10 cellular contexts compared by ENCODE assay signal in the genomic region with DNA sequence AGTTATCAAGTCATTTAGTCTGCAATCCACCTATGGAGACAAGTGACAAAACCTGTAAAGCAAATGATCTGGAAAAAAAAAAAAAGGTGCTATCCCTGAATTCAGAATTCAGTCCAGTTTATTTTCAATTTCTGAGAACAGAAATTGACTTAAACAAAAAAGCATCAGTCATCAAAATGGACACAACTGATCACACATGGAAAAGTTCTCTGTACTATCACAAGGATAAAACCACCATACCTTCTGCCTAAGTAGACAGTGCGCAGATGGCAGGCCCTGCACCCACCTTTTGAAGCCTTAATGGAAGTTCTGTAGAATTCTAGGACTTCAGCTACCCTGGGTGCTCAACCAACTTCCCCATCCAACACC. TPM values are rescaled to one million over a fixed set of nuclear protein-coding genes. Genes with fewer than 3 reads are reported as not detected.
DNase-seq lines count a peak whose midpoint lies in the region; ATAC-seq, FAIRE-seq and TF ChIP-seq lines count a peak whose summit lies in the region.
"Had no signal": no experiment of that assay in that cellular context is flagged by ENCODE, and none has a peak within 500 bp of the region (broad histone marks: within the 10 kb centered on the region; RNA-seq: fewer than 3 reads in every experiment).

No MANE protein-coding gene starts in this region.

- FAIRE-seq in HepG2 (lab: Jason Lieb, UNC): no peak

- 91% methylated on average over 1 of the region's 1 CpG for WGBS in HepG2 (ENCODE audit: low lambda C conversion rate)
- WGBS in right lobe of liver (ENCODE audit: insufficient coverage, low coverage, low lambda C conversion rate, missing lambda C conversion rate): no CpG with 5 or more reads among the region's 1 CpG

- H3K27me3 ChIP-seq in HepG2 (ENCODE audit: control insufficient read depth in 1 of 2, insufficient read depth in 2 of 2, low read length in 2 of 2) (no peaks in the 10 kb centered on the region; a peak in 1 of 5 replicates), right lobe of liver (no peaks in the 10 kb centered on the region), thoracic aorta (replicated peaks; ENCODE audit: insufficient read depth) (no peaks in the 10 kb centered on the region)

- POLR2A ChIA-PET in HepG2 (lab: Yijun Ruan, JAX): no interaction called here
- POLR2A ChIA-PET in activated CD4-positive, alpha-beta memory T cell treated with anti-CD3 and anti-CD28 coated beads for 36 hours (lab: Charles Lee): interaction anchor here (1.4 to 1.5 kb wide), 2 partner anchors 166 to 467 kb away, joined by 3 to 4 read pairs; partner anchors contain the start of gene PPIE

- H3K27me3 Mint-ChIP-seq in activated CD4-positive, alpha-beta memory T cell treated with anti-CD3 and anti-CD28 coated beads for 36 hours: no peaks in the 10 kb centered on the region

- CTCF ChIA-PET in HepG2 (lab: Yijun Ruan, JAX; ENCODE audit: low intra/inter-chr PET ratio, low total read pairs): no interaction called here
- CTCF ChIA-PET in activated CD4-positive, alpha-beta memory T cell treated with anti-CD3 and anti-CD28 coated beads for 36 hours (lab: Charles Lee): interaction anchor here (0.7 to 4.4 kb wide), 3 partner anchors 33 to 86 kb away, joined by 3 to 25 read pairs (median 14); no protein-coding TSS in a partner anchor

- in situ Hi-C loops in HepG2 (cut with HindIII; ENCODE audit: extremely low pct_ligation_motif_present, low pct_unique_long_range_greater_than_20kb): no loop called here

- intact Hi-C loops in HepG2 (cut with micrococcal nuclease; ENCODE audit: unreplicated experiment): no loop called here
- intact Hi-C loops in right lobe of liver (cut with DNase I): no loop called here
- intact Hi-C loops in activated CD4-positive, alpha-beta memory T cell treated with anti-CD3 and anti-CD28 coated beads for 36 hours (cut with micrococcal nuclease): no loop called here

- TF ChIP-seq CTCF in HepG2 (CRISPR knock-in tag; IDR thresholded peaks at IDR 0.05): no peak
- TF ChIP-seq CTCF in right lobe of liver (IDR thresholded peaks at IDR 0.05): no peak
- no peak for TF ChIP-seq CTCF in thoracic aorta (IDR thresholded peaks at IDR 0.05)

- H2AFZ ChIP-seq in HepG2 (ENCODE audit: low read length): no peak overlapping the region

- ATAC-seq in HepG2 (no peak), right lobe of liver (no peak), thoracic aorta (ENCODE audit: insufficient number of reproducible peaks, low FRiP score, low read depth) (no peak), HG03196 (IDR thresholded peaks at IDR 0.05; ENCODE audit: unreplicated experiment) (no peak)

- H3K9me3 ChIP-seq in HepG2 (ENCODE audit: low read length) (no peaks in the 10 kb centered on the region), right lobe of liver (no peaks in the 10 kb centered on the region), thoracic aorta (no peaks in the 10 kb centered on the region)

- no TSS peak for BruUV-seq in HepG2 (replicated peaks; lab: Mats Ljungman, UMichigan)

- DNase-seq in HepG2 (ENCODE audit: low spot score) (no peak), right lobe of liver (no peak), thoracic aorta (ENCODE audit: low spot score) (no peak), NCI-H69 (lab: John Stamatoyannopoulos, UW) (no peak), HPDE6-E6E7 (ENCODE audit: extremely low spot score) (no peak)
- no peak for DNase-seq in activated CD4-positive, alpha-beta memory T cell treated with anti-CD3 and anti-CD28 coated beads for 36 hours
- DNase-seq: NCI-H146, SIG-M5 had no signal

- H3K4me1 ChIP-seq in HepG2 (ENCODE audit: insufficient read depth, low read length): peaks cover 67% of the 10 kb centered on the region
- H3K4me1 ChIP-seq in right lobe of liver: peaks cover 0 to 31% (median 12%) of the 10 kb centered on the region in 4 donors
- H3K4me1 ChIP-seq in thoracic aorta (ENCODE audit: control insufficient read depth in 1 of 2, low read depth in 2 of 2): peaks cover 23 to 30% of the 10 kb centered on the region in 2 donors

- H3K9me3 Mint-ChIP-seq in activated CD4-positive, alpha-beta memory T cell treated with anti-CD3 and anti-CD28 coated beads for 36 hours: no peaks in the 10 kb centered on the region

- peaks cover 44% of the 10 kb centered on the region for H4K20me1 ChIP-seq in HepG2 (ENCODE audit: insufficient read depth, low read length)

- peaks cover 46% of the 10 kb centered on the region for H3K4me1 Mint-ChIP-seq in activated CD4-positive, alpha-beta memory T cell treated with anti-CD3 and anti-CD28 coated beads for 36 hours (ENCODE audit: low read depth)

- no peak for TF ChIP-seq RAD21 in HepG2 (CRISPR knock-in tag; IDR thresholded peaks at IDR 0.05)

- TF ChIP-seq EP300 in HepG2 (IDR thresholded peaks at IDR 0.05; ENCODE audit: low read depth in 2 of 2, low read length in 2 of 2) (no peak), HepG2 (CRISPR knock-in tag; IDR thresholded peaks at IDR 0.05; ENCODE audit: borderline replicate concordance) (no peak)

- H3K4me3 ChIP-seq in HepG2 (replicated peaks in 1 of 3; ENCODE audit: insufficient read depth in 1 of 3, low read depth in 2 of 3, low read length in 3 of 3): peak overlapping the region in 2 of 3 experiments; percentile 35 to 95; a peak in 4 of 6 replicates
- no peak overlapping the region for H3K4me3 ChIP-seq in right lobe of liver
- H3K4me3 ChIP-seq in iPS-11a (ENCODE audit: low read depth, low read length): peak overlapping the region; percentile 0
- H3K4me3 ChIP-seq in thoracic aorta: peak overlapping the region; percentile 80

- H3K27ac ChIP-seq in HepG2 (ENCODE audit: extremely low read length, insufficient read depth, low read length) (no peak overlapping the region), right lobe of liver (no peak overlapping the region), thoracic aorta (no peak overlapping the region)

- H3K36me3 ChIP-seq in HepG2 (replicated peaks in 1 of 2; ENCODE audit: control insufficient read depth in 1 of 2, insufficient read depth in 2 of 2, low read length in 2 of 2) (peaks cover 21 to 57% of the 10 kb centered on the region in 2 experiments), right lobe of liver (peaks cover 0 to 49% (median 35%) of the 10 kb centered on the region in 4 donors), thoracic aorta (peaks cover 42% of the 10 kb centered on the region)

- peaks cover 67% of the 10 kb centered on the region for H3K36me3 Mint-ChIP-seq in activated CD4-positive, alpha-beta memory T cell treated with anti-CD3 and anti-CD28 coated beads for 36 hours

- peak overlapping the region; percentile 91 for H3K4me3 Mint-ChIP-seq in activated CD4-positive, alpha-beta memory T cell treated with anti-CD3 and anti-CD28 coated beads for 36 hours

- H3K27ac Mint-ChIP-seq in activated CD4-positive, alpha-beta memory T cell treated with anti-CD3 and anti-CD28 coated beads for 36 hours: peak overlapping the region; percentile 64

- no peak for TF ChIP-seq POLR2A in HepG2 (IDR thresholded peaks at IDR 0.05; ENCODE audit: insufficient read depth in 1 of 2, low read depth in 2 of 2, low read length in 2 of 2)
- TF ChIP-seq POLR2A in right lobe of liver (IDR thresholded peaks at IDR 0.05): no peak

- peaks cover 57% of the 10 kb centered on the region for H3K79me2 ChIP-seq in HepG2 (ENCODE audit: insufficient read depth, low read length)

- H3K4me2 ChIP-seq in HepG2 (ENCODE audit: low read depth, low read length): peak overlapping the region; percentile 98

- no peak overlapping the region; the same call in 1 of the 2 replicates for H3K9ac ChIP-seq in HepG2 (ENCODE audit: insufficient read depth, low read depth, low read length)

TF ChIP-seq in HepG2, 621 proteins besides CTCF, POLR2A, EP300 and RAD21 (continues in another document):
- TF ChIP-seq ZSCAN30 (CRISPR knock-in tag; IDR thresholded peaks at IDR 0.05) (no peak), SAFB2 (CRISPR knock-in tag; IDR thresholded peaks at IDR 0.05; ENCODE audit: borderline replicate concordance, low read depth) (no peak), ZNF616 (CRISPR knock-in tag; IDR thresholded peaks at IDR 0.05; ENCODE audit: low read depth) (no peak), MAFK (conservative IDR thresholded peaks at IDR 0.05 in 1 of 2, IDR thresholded peaks at IDR 0.05 in 1 of 2; ENCODE audit: low read length in 2 of 2) (peak; percentile 61 to 70; a peak in 3 of 4 replicates), SNAPC2 (CRISPR knock-in tag; IDR thresholded peaks at IDR 0.05) (no peak)

RNA-seq across cellular contexts. Expression of gene PABPC4, which starts 3.5 kb away (rescaled TPM):
- total RNA-seq in HepG2 (2016; rRNA removed; fragmentation: Illumina TruSeq; extraction: Trizol): 111 and 117 TPM in 2 replicates
- 101 TPM in 2 replicates for total RNA-seq in HepG2 (2016; cell fraction: cytosol; rRNA removed; fragmentation: Illumina TruSeq; extraction: Trizol; ENCODE audit: low read depth)
- 102 and 113 TPM in 2 replicates for total RNA-seq in HepG2 (2016; cell fraction: insoluble cytoplasmic fraction; rRNA removed; fragmentation: Illumina TruSeq; extraction: Trizol)
- total RNA-seq in HepG2 (2016; cell fraction: membrane; rRNA removed; fragmentation: Illumina TruSeq; extraction: Trizol): 155 and 172 TPM in 2 replicates
- total RNA-seq in HepG2 (2016; cell fraction: nucleus; rRNA removed; fragmentation: Illumina TruSeq; extraction: Trizol): 154 and 190 TPM in 2 replicates
- 74.9 and 85.0 TPM in 2 replicates for polyA plus RNA-seq in HepG2 (2011; rRNA removed)
- polyA plus RNA-seq in HepG2 (2011; cell fraction: cytosol; rRNA removed): 38.5 and 48.3 TPM in 2 replicates
- 295 and 298 TPM in 2 replicates for polyA plus RNA-seq in HepG2 (2011; cell fraction: nucleus; rRNA removed)
- polyA plus RNA-seq in HepG2 (2012): 127 and 129 TPM in 2 replicates
- polyA plus RNA-seq in HepG2 (2016; cell fraction: cytosol; fragmentation: Illumina TruSeq; extraction: Trizol; ENCODE audit: low read depth): 94.4 and 97.7 TPM in 2 replicates
- polyA plus RNA-seq in HepG2 (2016; cell fraction: insoluble cytoplasmic fraction; fragmentation: Illumina TruSeq; extraction: Trizol; ENCODE audit: low read depth): 152 and 164 TPM in 2 replicates
- polyA plus RNA-seq in HepG2 (2016; cell fraction: membrane; fragmentation: Illumina TruSeq; extraction: Trizol; ENCODE audit: low read depth): 159 and 192 TPM in 2 replicates
- 441 and 444 TPM in 2 replicates for polyA plus RNA-seq in HepG2 (2016; cell fraction: nucleus; fragmentation: Illumina TruSeq; extraction: Trizol; ENCODE audit: insufficient read depth, low read depth)
- 173 and 261 TPM in 2 replicates for polyA minus RNA-seq in HepG2 (2011; rRNA and poly(A)+ RNA removed; ENCODE audit: low replicate concordance)
- polyA minus RNA-seq in HepG2 (2011; cell fraction: cytosol; rRNA and poly(A)+ RNA removed): 69.5 and 79.1 TPM in 2 replicates
- 148 and 157 TPM in 2 replicates for polyA minus RNA-seq in HepG2 (2011; cell fraction: nucleus; rRNA and poly(A)+ RNA removed)
- 100 to 1,000 TPM in 2 of 6 experiments, 10 to 100 TPM in 4; 89.8 to 155 (median 99.1) TPM for total RNA-seq in right lobe of liver
- total RNA-seq in activated CD4-positive, alpha-beta memory T cell treated with anti-CD3 and anti-CD28 coated beads for 36 hours: 100 to 1,000 TPM; 261 to 265 TPM
- total RNA-seq in thoracic aorta: 100 to 1,000 TPM in 1 of 2 donors, 10 to 100 TPM in 1; 85.2 to 171 TPM

Comparison
In these comparisons a context has a peak if more than half of its experiments do, and no peak if none do; other contexts are left out.
1. H3K4me3 ChIP-seq: peak in HepG2 (2 of 3), iPS-11a (single experiment) and thoracic aorta (single experiment); none in right lobe of liver (0 of 3).